Comparison of ENCODE assay signal across 8 cellular contexts in genomic region chrX:78636096-78636495, GRCh38. TPM values are rescaled to one million over a fixed set of nuclear protein-coding genes. Genes with fewer than 3 reads are reported as not detected.
"Had no signal": no experiment of that assay in that cellular context is flagged by ENCODE, and none has a peak within 500 bp of the region (broad histone marks: within the 10 kb centered on the region; RNA-seq: fewer than 3 reads in every experiment).

No MANE protein-coding gene starts in this region.

RNA-seq across cellular contexts. Expression of gene RTL3, which starts 23.0 kb away (rescaled TPM):
- total RNA-seq: naive thymus-derived CD8-positive, alpha-beta T cell; neural crest cell; osteocyte; pulmonary artery endothelial cell; sciatic nerve; temporal lobe; ureter; vagina had no signal
- polyA plus RNA-seq: naive thymus-derived CD8-positive, alpha-beta T cell had no signal
